Comparison of ENCODE assay signal across 1 cellular context in genomic region chr2:219510512-219511135, GRCh38.
TF ChIP-seq lines count a peak whose summit lies in the region.

No MANE protein-coding gene starts in this region.

TF ChIP-seq in GM23338, 12 proteins besides CTCF, POLR2A, EP300 and RAD21 (continued from another document):
- TF ChIP-seq ZNF462 (CRISPR knock-in tag; IDR thresholded peaks at IDR 0.05) (no peak), ZNF331 (CRISPR knock-in tag; IDR thresholded peaks at IDR 0.05; ENCODE audit: low read depth) (no peak), STAT1 (IDR thresholded peaks at IDR 0.05; ENCODE audit: unreplicated experiment) (no peak), REST (IDR thresholded peaks at IDR 0.05; ENCODE audit: unreplicated experiment) (no peak), EZH2 (IDR thresholded peaks at IDR 0.05; ENCODE audit: low read depth, unreplicated experiment) (no peak), EZH2phosphoT487 (IDR thresholded peaks at IDR 0.05; ENCODE audit: unreplicated experiment) (no peak), ETS1 (IDR thresholded peaks at IDR 0.05) (no peak), POLR2AphosphoS5 (IDR thresholded peaks at IDR 0.05; ENCODE audit: low read depth) (no peak; the same call in 1 of the 2 replicates)
